ENCODE assay signal across 8 cellular contexts in genomic region chr11:4626207-4627105, GRCh38. TPM values are rescaled to one million over a fixed set of nuclear protein-coding genes. Genes with fewer than 3 reads are reported as not detected.
DNase-seq lines count a peak whose midpoint lies in the region; ATAC-seq and TF ChIP-seq lines count a peak whose summit lies in the region.

No MANE protein-coding gene starts in this region.

- H3K27ac ChIP-seq in lung (ENCODE audit: low read depth in 1 of 2, low read length in 1 of 2), result no peak overlapping the region
- no peak overlapping the region for H3K27ac ChIP-seq in tibial nerve

- DNase-seq in DMS 273 (lab: John Stamatoyannopoulos, UW; ENCODE audit: unreplicated experiment), result peak; percentile 86
- DNase-seq in H4 (ENCODE audit: low spot score), result peak; percentile 82
- DNase-seq in NCI-H146 treated with DMSO at 0.1 percent for 48 hours (lab: John Stamatoyannopoulos, UW; ENCODE audit: unreplicated experiment), result peak; percentile 81
- peak; percentile 37 for DNase-seq in cerebellum (ENCODE audit: low spot score)
- peak; percentile 46 for DNase-seq in lung (ENCODE audit: low spot score)
- DNase-seq in tibial nerve (ENCODE audit: low spot score in 2 of 2), result peak in 1 of 2 donors; percentile 62

- H3K4me3 ChIP-seq in lung (no peak overlapping the region), tibial nerve (no peak overlapping the region)

- H3K36me3 ChIP-seq in lung (ENCODE audit: control insufficient read depth in 2 of 2, insufficient read depth in 2 of 2, low read length in 2 of 2) (no peaks in the 10 kb centered on the region), tibial nerve (no peaks in the 10 kb centered on the region)

- WGBS in lung, 2 donors, result 50 to 56% methylated on average over 15 of the region's 15 CpGs
- WGBS in tibial nerve, 2 donors, result 38 to 45% methylated on average over 15 of the region's 15 CpGs

- TF ChIP-seq CTCF in lung (IDR thresholded peaks at IDR 0.05; ENCODE audit: control extremely low read depth, extremely low read depth) (no peak), tibial nerve (IDR thresholded peaks at IDR 0.05) (peak in 4 of 5 experiments; percentile 22 to 38 (median 32))

- TF ChIP-seq POLR2A in tibial nerve (IDR thresholded peaks at IDR 0.05), result no peak

- ATAC-seq in SK-N-SH treated with all-trans-retinoic acid at 6 μM for 48 hours, result peak; percentile 84
- no peak for ATAC-seq in lung (ENCODE audit: insufficient read depth, low FRiP score)
- no peak for ATAC-seq in HG02973 (IDR thresholded peaks at IDR 0.05; ENCODE audit: unreplicated experiment)

- H3K27me3 ChIP-seq in lung (ENCODE audit: control insufficient read depth, insufficient read depth), result no peaks in the 10 kb centered on the region
- no peaks in the 10 kb centered on the region for H3K27me3 ChIP-seq in tibial nerve

- no peak for TF ChIP-seq EP300 in tibial nerve (IDR thresholded peaks at IDR 0.05)

- H3K9me3 ChIP-seq in lung (ENCODE audit: control insufficient read depth in 2 of 2, insufficient read depth in 1 of 2, low read length in 1 of 2) (peaks cover 0 to 8% of the 10 kb centered on the region in 2 donors), tibial nerve (peaks cover 0 to 18% (median 0%) of the 10 kb centered on the region in 4 donors)

- no peaks in the 10 kb centered on the region for H3K4me1 ChIP-seq in lung (ENCODE audit: control insufficient read depth in 2 of 2, insufficient read depth in 2 of 2, low read length in 2 of 2)
- H3K4me1 ChIP-seq in tibial nerve, result no peaks in the 10 kb centered on the region

TF ChIP-seq in SK-N-SH treated with all-trans-retinoic acid at 6 μM for 48 hours, 23 proteins besides CTCF, POLR2A, EP300 and RAD21:
- TF ChIP-seq OSR1 (CRISPR knock-in tag; IDR thresholded peaks at IDR 0.05) (no peak), GLIS3 (CRISPR knock-in tag; IDR thresholded peaks at IDR 0.05) (no peak), POU6F1 (CRISPR knock-in tag; IDR thresholded peaks at IDR 0.05; ENCODE audit: borderline replicate concordance, low read depth) (no peak)

RNA-seq across cellular contexts. Expression of gene OR51D1, which starts 10.8 kb away (rescaled TPM):
- total RNA-seq in H4 (2014; rRNA removed; shearing (Covaris generic)), result not detected in 2 replicates
- total RNA-seq in cerebellum, result not detected
- not detected for total RNA-seq in lung
- polyA plus RNA-seq in lung, result not detected
- total RNA-seq in tibial nerve, result not detected

RNA-seq across cellular contexts. Expression of gene OR51E1, which starts 17.3 kb away (rescaled TPM):
- not detected in 2 replicates for total RNA-seq in H4 (2014; rRNA removed; shearing (Covaris generic))
- total RNA-seq in cerebellum (0.18 TPM), lung (under 1 TPM in 1 of 2 donors, not detected in 1; 0.60 TPM), tibial nerve (under 1 TPM; 0.21 to 0.39 (median 0.26) TPM)
- under 1 TPM in 1 of 2 donors, not detected in 1; 0.01 TPM for polyA plus RNA-seq in lung

RNA-seq across cellular contexts. Expression of gene TRIM68, which starts 18.4 kb away (rescaled TPM):
- 16.6 and 25.6 TPM in 2 replicates for total RNA-seq in H4 (2014; rRNA removed; shearing (Covaris generic))
- total RNA-seq in cerebellum (12.2 TPM), lung (10 to 100 TPM; 15.0 to 18.6 TPM), tibial nerve (10 to 100 TPM in 3 of 4 donors, 1 to 10 TPM in 1; 8.1 to 14.2 (median 11.8) TPM)
- 1 to 10 TPM; 5.6 to 7.5 TPM for polyA plus RNA-seq in lung

RNA-seq across cellular contexts. Expression of gene OR52I1, which starts 32.6 kb away (rescaled TPM):
- total RNA-seq in H4 (2014; rRNA removed; shearing (Covaris generic)), result not detected in 2 replicates
- total RNA-seq in cerebellum (not detected), lung (not detected), tibial nerve (not detected)
- polyA plus RNA-seq in lung, result not detected

RNA-seq across cellular contexts. Expression of gene OR52I2, which starts 44.9 kb away (rescaled TPM):
- not detected in 2 replicates for total RNA-seq in H4 (2014; rRNA removed; shearing (Covaris generic))
- not detected for total RNA-seq in cerebellum
- not detected for total RNA-seq in lung
- polyA plus RNA-seq in lung, result not detected
- total RNA-seq in tibial nerve, result not detected
